In the genomic region with DNA sequence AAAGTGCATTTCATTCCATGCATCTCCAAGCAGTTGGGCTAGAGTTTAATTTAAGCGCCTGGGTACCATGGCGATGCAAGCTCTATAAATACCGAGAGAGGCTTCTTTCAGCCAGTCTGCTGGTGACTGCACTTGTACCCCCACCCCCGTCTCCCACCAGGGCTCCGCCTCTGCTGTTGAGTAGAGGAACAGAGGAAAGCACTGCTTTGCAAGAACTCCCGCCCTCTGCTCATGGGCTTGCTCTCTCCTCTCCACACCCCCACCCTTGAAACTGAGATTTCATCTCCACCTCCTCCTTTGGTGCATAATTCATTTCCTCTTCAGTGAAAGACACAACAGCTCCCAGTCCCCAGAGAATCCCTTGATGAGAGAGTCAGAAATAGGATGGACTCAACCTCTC, we compare ENCODE assay signal across 1 cellular context.
TF ChIP-seq lines count a peak whose summit lies in the region.

No MANE protein-coding gene starts in this region.

TF ChIP-seq in H1, 55 proteins besides CTCF, POLR2A, EP300 and RAD21:
- no peak for TF ChIP-seq FOSL1 (IDR thresholded peaks at IDR 0.05; ENCODE audit: insufficient read depth, low read depth, low read length)
- TF ChIP-seq SRF (IDR thresholded peaks at IDR 0.05; ENCODE audit: low read depth, low read length) = no peak
- no peak for TF ChIP-seq KDM4A (IDR thresholded peaks at IDR 0.05; ENCODE audit: low read depth, low read length, severe bottlenecking)
- no peak for TF ChIP-seq GTF2F1 (IDR thresholded peaks at IDR 0.05; ENCODE audit: borderline replicate concordance, low read depth, low read length)
- TF ChIP-seq, protein P1, sequence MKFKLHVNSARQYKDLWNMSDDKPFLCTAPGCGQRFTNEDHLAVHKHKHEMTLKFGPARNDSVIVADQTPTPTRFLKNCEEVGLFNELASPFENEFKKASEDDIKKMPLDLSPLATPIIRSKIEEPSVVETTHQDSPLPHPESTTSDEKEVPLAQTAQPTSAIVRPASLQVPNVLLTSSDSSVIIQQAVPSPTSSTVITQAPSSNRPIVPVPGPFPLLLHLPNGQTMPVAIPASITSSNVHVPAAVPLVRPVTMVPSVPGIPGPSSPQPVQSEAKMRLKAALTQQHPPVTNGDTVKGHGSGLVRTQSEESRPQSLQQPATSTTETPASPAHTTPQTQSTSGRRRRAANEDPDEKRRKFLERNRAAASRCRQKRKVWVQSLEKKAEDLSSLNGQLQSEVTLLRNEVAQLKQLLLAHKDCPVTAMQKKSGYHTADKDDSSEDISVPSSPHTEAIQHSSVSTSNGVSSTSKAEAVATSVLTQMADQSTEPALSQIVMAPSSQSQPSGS (IDR thresholded peaks at IDR 0.05; ENCODE audit: low read length) = no peak
- TF ChIP-seq ASH2L (IDR thresholded peaks at IDR 0.05; ENCODE audit: low read length) = no peak
- TF ChIP-seq KDM1A (IDR thresholded peaks at IDR 0.05; ENCODE audit: borderline replicate concordance, low read length) = no peak
- no peak for TF ChIP-seq SAP30 (IDR thresholded peaks at IDR 0.05; ENCODE audit: insufficient read depth, insufficient replicate concordance, low read length)
- no peak for TF ChIP-seq RFX5 (IDR thresholded peaks at IDR 0.05; ENCODE audit: borderline replicate concordance, low read depth, low read length)
- TF ChIP-seq JUN (IDR thresholded peaks at IDR 0.05; ENCODE audit: low read depth, low read length) = no peak
- TF ChIP-seq, protein P2, sequence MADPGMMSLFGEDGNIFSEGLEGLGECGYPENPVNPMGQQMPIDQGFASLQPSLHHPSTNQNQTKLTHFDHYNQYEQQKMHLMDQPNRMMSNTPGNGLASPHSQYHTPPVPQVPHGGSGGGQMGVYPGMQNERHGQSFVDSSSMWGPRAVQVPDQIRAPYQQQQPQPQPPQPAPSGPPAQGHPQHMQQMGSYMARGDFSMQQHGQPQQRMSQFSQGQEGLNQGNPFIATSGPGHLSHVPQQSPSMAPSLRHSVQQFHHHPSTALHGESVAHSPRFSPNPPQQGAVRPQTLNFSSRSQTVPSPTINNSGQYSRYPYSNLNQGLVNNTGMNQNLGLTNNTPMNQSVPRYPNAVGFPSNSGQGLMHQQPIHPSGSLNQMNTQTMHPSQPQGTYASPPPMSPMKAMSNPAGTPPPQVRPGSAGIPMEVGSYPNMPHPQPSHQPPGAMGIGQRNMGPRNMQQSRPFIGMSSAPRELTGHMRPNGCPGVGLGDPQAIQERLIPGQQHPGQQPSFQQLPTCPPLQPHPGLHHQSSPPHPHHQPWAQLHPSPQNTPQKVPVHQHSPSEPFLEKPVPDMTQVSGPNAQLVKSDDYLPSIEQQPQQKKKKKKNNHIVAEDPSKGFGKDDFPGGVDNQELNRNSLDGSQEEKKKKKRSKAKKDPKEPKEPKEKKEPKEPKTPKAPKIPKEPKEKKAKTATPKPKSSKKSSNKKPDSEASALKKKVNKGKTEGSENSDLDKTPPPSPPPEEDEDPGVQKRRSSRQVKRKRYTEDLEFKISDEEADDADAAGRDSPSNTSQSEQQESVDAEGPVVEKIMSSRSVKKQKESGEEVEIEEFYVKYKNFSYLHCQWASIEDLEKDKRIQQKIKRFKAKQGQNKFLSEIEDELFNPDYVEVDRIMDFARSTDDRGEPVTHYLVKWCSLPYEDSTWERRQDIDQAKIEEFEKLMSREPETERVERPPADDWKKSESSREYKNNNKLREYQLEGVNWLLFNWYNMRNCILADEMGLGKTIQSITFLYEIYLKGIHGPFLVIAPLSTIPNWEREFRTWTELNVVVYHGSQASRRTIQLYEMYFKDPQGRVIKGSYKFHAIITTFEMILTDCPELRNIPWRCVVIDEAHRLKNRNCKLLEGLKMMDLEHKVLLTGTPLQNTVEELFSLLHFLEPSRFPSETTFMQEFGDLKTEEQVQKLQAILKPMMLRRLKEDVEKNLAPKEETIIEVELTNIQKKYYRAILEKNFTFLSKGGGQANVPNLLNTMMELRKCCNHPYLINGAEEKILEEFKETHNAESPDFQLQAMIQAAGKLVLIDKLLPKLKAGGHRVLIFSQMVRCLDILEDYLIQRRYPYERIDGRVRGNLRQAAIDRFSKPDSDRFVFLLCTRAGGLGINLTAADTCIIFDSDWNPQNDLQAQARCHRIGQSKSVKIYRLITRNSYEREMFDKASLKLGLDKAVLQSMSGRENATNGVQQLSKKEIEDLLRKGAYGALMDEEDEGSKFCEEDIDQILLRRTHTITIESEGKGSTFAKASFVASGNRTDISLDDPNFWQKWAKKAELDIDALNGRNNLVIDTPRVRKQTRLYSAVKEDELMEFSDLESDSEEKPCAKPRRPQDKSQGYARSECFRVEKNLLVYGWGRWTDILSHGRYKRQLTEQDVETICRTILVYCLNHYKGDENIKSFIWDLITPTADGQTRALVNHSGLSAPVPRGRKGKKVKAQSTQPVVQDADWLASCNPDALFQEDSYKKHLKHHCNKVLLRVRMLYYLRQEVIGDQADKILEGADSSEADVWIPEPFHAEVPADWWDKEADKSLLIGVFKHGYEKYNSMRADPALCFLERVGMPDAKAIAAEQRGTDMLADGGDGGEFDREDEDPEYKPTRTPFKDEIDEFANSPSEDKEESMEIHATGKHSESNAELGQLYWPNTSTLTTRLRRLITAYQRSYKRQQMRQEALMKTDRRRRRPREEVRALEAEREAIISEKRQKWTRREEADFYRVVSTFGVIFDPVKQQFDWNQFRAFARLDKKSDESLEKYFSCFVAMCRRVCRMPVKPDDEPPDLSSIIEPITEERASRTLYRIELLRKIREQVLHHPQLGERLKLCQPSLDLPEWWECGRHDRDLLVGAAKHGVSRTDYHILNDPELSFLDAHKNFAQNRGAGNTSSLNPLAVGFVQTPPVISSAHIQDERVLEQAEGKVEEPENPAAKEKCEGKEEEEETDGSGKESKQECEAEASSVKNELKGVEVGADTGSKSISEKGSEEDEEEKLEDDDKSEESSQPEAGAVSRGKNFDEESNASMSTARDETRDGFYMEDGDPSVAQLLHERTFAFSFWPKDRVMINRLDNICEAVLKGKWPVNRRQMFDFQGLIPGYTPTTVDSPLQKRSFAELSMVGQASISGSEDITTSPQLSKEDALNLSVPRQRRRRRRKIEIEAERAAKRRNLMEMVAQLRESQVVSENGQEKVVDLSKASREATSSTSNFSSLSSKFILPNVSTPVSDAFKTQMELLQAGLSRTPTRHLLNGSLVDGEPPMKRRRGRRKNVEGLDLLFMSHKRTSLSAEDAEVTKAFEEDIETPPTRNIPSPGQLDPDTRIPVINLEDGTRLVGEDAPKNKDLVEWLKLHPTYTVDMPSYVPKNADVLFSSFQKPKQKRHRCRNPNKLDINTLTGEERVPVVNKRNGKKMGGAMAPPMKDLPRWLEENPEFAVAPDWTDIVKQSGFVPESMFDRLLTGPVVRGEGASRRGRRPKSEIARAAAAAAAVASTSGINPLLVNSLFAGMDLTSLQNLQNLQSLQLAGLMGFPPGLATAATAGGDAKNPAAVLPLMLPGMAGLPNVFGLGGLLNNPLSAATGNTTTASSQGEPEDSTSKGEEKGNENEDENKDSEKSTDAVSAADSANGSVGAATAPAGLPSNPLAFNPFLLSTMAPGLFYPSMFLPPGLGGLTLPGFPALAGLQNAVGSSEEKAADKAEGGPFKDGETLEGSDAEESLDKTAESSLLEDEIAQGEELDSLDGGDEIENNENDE (IDR thresholded peaks at IDR 0.05; ENCODE audit: insufficient replicate concordance, low read length) = no peak
- no peak for TF ChIP-seq SUZ12 (IDR thresholded peaks at IDR 0.05; ENCODE audit: low read length)
